8 cellular contexts compared by ENCODE assay signal in the genomic region with DNA sequence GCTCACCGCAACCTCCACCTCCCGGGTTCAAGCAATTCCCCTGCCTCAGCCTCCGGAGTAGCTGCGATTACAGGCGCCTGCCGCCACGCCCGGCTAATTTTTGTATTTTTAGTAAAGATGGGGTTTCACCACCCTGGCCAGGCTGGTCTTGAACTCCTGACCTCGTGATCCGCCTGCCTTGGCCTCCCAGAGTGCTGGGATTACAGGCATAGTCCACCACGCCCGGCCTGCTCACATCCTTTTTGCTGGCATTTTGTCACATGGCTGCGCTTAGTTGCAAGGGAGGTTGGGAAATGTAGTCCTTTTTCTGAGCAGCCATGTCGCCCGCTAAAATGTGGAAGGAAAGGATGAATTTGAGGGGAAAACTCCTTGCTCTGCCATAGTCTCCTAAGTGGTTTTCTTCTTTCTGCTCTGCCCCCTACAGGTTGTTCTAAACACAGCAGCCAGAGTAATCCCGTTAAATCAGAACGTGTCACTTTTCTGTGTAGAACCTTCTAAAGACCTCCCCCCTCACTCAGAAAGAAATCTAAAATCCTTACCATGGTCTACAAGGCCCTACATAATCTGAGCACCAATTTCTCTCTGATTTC. TPM values are rescaled to one million over a fixed set of nuclear protein-coding genes. Genes with fewer than 3 reads are reported as not detected.
DNase-seq lines count a peak whose midpoint lies in the region; ATAC-seq and TF ChIP-seq lines count a peak whose summit lies in the region.

No MANE protein-coding gene starts in this region.

- H3K4me3 Mint-ChIP-seq in activated naive CD4-positive, alpha-beta T cell treated with anti-CD3 and anti-CD28 coated beads for 36 hours = no peak overlapping the region

- peak; percentile 50 for DNase-seq in activated naive CD4-positive, alpha-beta T cell treated with anti-CD3 and anti-CD28 coated beads for 36 hours
- no peak for DNase-seq in activated naive CD4-positive, alpha-beta T cell treated with Interleukin-2 at 50 U/mL for 16 hours
- DNase-seq in NT2/D1 (ENCODE audit: low read depth, low spot score) = peak; percentile 88
- DNase-seq in colonic mucosa = peak; percentile 62
- peak in 1 of 2 donors; percentile 73 for DNase-seq in left lung
- DNase-seq in thyroid gland = peak; percentile 67 to 68
- DNase-seq in activated gamma-delta T cell treated with Interleukin-2 at 50 U/mL for 16 hours = no peak
- no peak for DNase-seq in effector CD8-positive, alpha-beta T cell (lab: John Stamatoyannopoulos, UW)

- H3K9me3 ChIP-seq in NT2/D1 (ENCODE audit: insufficient read depth, low read length) = no peaks in the 10 kb centered on the region
- H3K9me3 ChIP-seq in colonic mucosa = no peaks in the 10 kb centered on the region
- no peaks in the 10 kb centered on the region for H3K9me3 ChIP-seq in left lung
- no peaks in the 10 kb centered on the region for H3K9me3 ChIP-seq in thyroid gland

- no peaks in the 10 kb centered on the region for H3K4me1 Mint-ChIP-seq in activated naive CD4-positive, alpha-beta T cell treated with anti-CD3 and anti-CD28 coated beads for 36 hours (ENCODE audit: low read depth)

- no peak for TF ChIP-seq POLR2A in thyroid gland (IDR thresholded peaks at IDR 0.05)

- peak; percentile 29 for TF ChIP-seq CTCF in colonic mucosa (IDR thresholded peaks at IDR 0.05)
- TF ChIP-seq CTCF in left lung (IDR thresholded peaks at IDR 0.05) = peak; percentile 33 to 57
- peak in 3 of 6 experiments; percentile 23 to 36 (median 30) for TF ChIP-seq CTCF in thyroid gland (IDR thresholded peaks at IDR 0.05)

- H3K27ac Mint-ChIP-seq in activated naive CD4-positive, alpha-beta T cell treated with anti-CD3 and anti-CD28 coated beads for 36 hours = no peak overlapping the region

- intact Hi-C loops in activated naive CD4-positive, alpha-beta T cell treated with anti-CD3 and anti-CD28 coated beads for 36 hours (cut with micrococcal nuclease) = loop anchor here (1.0 kb wide), 1 partner anchor 54 kb away; no protein-coding TSS in a partner anchor
- intact Hi-C loops in colonic mucosa (cut with DNase I) (no loop called here), left lung (cut with DNase I) (no loop called here), thyroid gland (cut with DNase I) (no loop called here)

- H3K36me3 Mint-ChIP-seq in activated naive CD4-positive, alpha-beta T cell treated with anti-CD3 and anti-CD28 coated beads for 36 hours (ENCODE audit: low read depth) = no peaks in the 10 kb centered on the region

- H3K27me3 ChIP-seq in NT2/D1 (ENCODE audit: insufficient read depth, insufficient read length) (no peaks in the 10 kb centered on the region), colonic mucosa (no peaks in the 10 kb centered on the region), left lung (no peaks in the 10 kb centered on the region), thyroid gland (no peaks in the 10 kb centered on the region)

- peaks cover 51% of the 10 kb centered on the region for H3K27me3 Mint-ChIP-seq in activated naive CD4-positive, alpha-beta T cell treated with anti-CD3 and anti-CD28 coated beads for 36 hours (ENCODE audit: low read depth)

- H3K27ac ChIP-seq in colonic mucosa = no peak overlapping the region
- H3K27ac ChIP-seq in left lung = no peak overlapping the region
- no peak overlapping the region for H3K27ac ChIP-seq in thyroid gland

- no peaks in the 10 kb centered on the region for H3K9me3 Mint-ChIP-seq in activated naive CD4-positive, alpha-beta T cell treated with anti-CD3 and anti-CD28 coated beads for 36 hours

- H3K4me3 ChIP-seq in NT2/D1 (ENCODE audit: insufficient read length, low read depth) (no peak overlapping the region), colonic mucosa (no peak overlapping the region), left lung (no peak overlapping the region), thyroid gland (replicated peaks in 1 of 3) (no peak overlapping the region)

- CTCF ChIA-PET in activated naive CD4-positive, alpha-beta T cell treated with anti-CD3 and anti-CD28 coated beads for 36 hours (lab: Charles Lee) = interaction anchor here (0.6 to 2.2 kb wide), 7 partner anchors 17 to 1279 kb away, joined by 3 to 7 read pairs (median 5); a partner anchor contains a TSS

- 40% methylated on average over 17 of the region's 17 CpGs for WGBS in thyroid gland, 2 donors

- ATAC-seq in left lung = peak; percentile 69

- H3K4me1 ChIP-seq in NT2/D1 (ENCODE audit: insufficient read depth, insufficient read length) = peaks cover 3% of the 10 kb centered on the region
- no peaks in the 10 kb centered on the region for H3K4me1 ChIP-seq in colonic mucosa
- H3K4me1 ChIP-seq in left lung = no peaks in the 10 kb centered on the region
- H3K4me1 ChIP-seq in thyroid gland = peaks cover 17% of the 10 kb centered on the region in 2 donors

- H3K36me3 ChIP-seq in NT2/D1 (ENCODE audit: insufficient read depth, insufficient read length, low read length) = no peaks in the 10 kb centered on the region
- H3K36me3 ChIP-seq in colonic mucosa = no peaks in the 10 kb centered on the region
- H3K36me3 ChIP-seq in left lung = no peaks in the 10 kb centered on the region
- no peaks in the 10 kb centered on the region for H3K36me3 ChIP-seq in thyroid gland

- H3K9ac ChIP-seq in NT2/D1 (ENCODE audit: insufficient read length, low read depth) (no peak overlapping the region), colonic mucosa (ENCODE audit: low read depth in 2 of 2, low read length in 2 of 2) (no peak overlapping the region)

RNA-seq across cellular contexts. Expression of a gene that starts 57.8 kb away (rescaled TPM):
- 100 to 1,000 TPM; 457 to 472 TPM for total RNA-seq in activated naive CD4-positive, alpha-beta T cell treated with anti-CD3 and anti-CD28 coated beads for 36 hours
- total RNA-seq in colonic mucosa (100 to 1,000 TPM; 196 to 289 TPM), left lung (100 to 1,000 TPM; 128 to 205 TPM), thyroid gland (100 to 1,000 TPM; 253 to 556 (median 406) TPM)

Comparison
In these comparisons a context has a peak if more than half of its experiments do, and no peak if none do; other contexts are left out.
1. DNase-seq: peak in activated naive CD4-positive, alpha-beta T cell treated with anti-CD3 and anti-CD28 coated beads for 36 hours (single experiment), NT2/D1 (single experiment), colonic mucosa (single experiment) and thyroid gland (2 of 2); none in activated naive CD4-positive, alpha-beta T cell treated with Interleukin-2 at 50 U/mL for 16 hours (single experiment), activated gamma-delta T cell treated with Interleukin-2 at 50 U/mL for 16 hours (single experiment) and effector CD8-positive, alpha-beta T cell (single experiment).